31 cellular contexts compared by ENCODE assay signal in the genomic region with DNA sequence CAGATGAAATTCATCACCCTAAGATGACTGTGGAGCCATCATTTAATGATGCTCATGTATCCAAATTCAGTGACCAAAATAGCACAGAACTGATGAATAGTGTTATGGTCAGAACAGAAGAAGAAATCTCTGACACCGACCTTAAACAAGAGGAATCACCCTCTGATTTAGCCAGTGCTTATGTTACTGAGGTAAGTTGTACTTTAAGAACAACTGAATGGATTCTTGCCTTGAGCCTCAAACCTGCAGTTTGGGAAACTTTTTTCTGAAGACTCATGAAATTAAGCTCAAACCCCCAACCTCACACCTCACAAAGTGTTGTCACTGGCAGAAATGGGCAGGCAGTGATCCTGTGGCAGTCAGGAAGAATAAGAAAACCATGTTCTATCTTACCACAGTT. TPM values are rescaled to one million over a fixed set of nuclear protein-coding genes. Genes with fewer than 3 reads are reported as not detected.
DNase-seq lines count a peak whose midpoint lies in the region; ATAC-seq and TF ChIP-seq lines count a peak whose summit lies in the region.
"Had no signal": no experiment of that assay in that cellular context is flagged by ENCODE, and none has a peak within 500 bp of the region (broad histone marks: within the 10 kb centered on the region; RNA-seq: fewer than 3 reads in every experiment).

No MANE protein-coding gene starts in this region.

- intact Hi-C loops in activated CD4-positive, alpha-beta T cell treated with anti-CD3 and anti-CD28 coated beads for 36 hours (cut with DNase I, micrococcal nuclease): loop anchor here (1.0 to 5.0 kb wide), 2 partner anchors 7 to 43 kb away; no protein-coding TSS in a partner anchor
- intact Hi-C loops in CD8-positive, alpha-beta T cell (cut with DNase I, micrococcal nuclease): no loop called here
- intact Hi-C loops in activated CD4-positive, alpha-beta memory T cell treated with anti-CD3 and anti-CD28 coated beads for 36 hours (cut with micrococcal nuclease): no loop called here

- H3K36me3 ChIP-seq in CD8-positive, alpha-beta T cell (ENCODE audit: insufficient read depth, low read length): peaks cover 40% of the 10 kb centered on the region

- peaks cover 66% of the 10 kb centered on the region for H3K36me3 Mint-ChIP-seq in activated CD4-positive, alpha-beta T cell treated with anti-CD3 and anti-CD28 coated beads for 36 hours (ENCODE audit: low read depth)
- H3K36me3 Mint-ChIP-seq in CD8-positive, alpha-beta T cell: peaks cover 83% of the 10 kb centered on the region
- H3K36me3 Mint-ChIP-seq in activated CD4-positive, alpha-beta memory T cell treated with anti-CD3 and anti-CD28 coated beads for 36 hours: peaks cover 69% of the 10 kb centered on the region
- peaks cover 0 to 84% (median 14%) of the 10 kb centered on the region in 3 donors for H3K36me3 Mint-ChIP-seq in naive thymus-derived CD8-positive, alpha-beta T cell

- H3K4me1 ChIP-seq in CD8-positive, alpha-beta T cell (ENCODE audit: insufficient read depth, low read length): no peaks in the 10 kb centered on the region
- H3K4me1 ChIP-seq: ascending aorta, esophagus muscularis mucosa, foreskin keratinocyte, pancreas, suprapubic skin had no signal

- peak overlapping the region; percentile 60 for H3K27ac Mint-ChIP-seq in activated CD4-positive, alpha-beta T cell treated with anti-CD3 and anti-CD28 coated beads for 36 hours
- H3K27ac Mint-ChIP-seq in CD8-positive, alpha-beta T cell: peak overlapping the region; percentile 74
- peak overlapping the region; percentile 49 for H3K27ac Mint-ChIP-seq in activated CD4-positive, alpha-beta memory T cell treated with anti-CD3 and anti-CD28 coated beads for 36 hours
- H3K27ac Mint-ChIP-seq in naive thymus-derived CD8-positive, alpha-beta T cell: peak overlapping the region; percentile 16 to 87 (median 74)
- H3K27ac Mint-ChIP-seq: dendritic cell treated with granulocyte-macrophage colony-stimulating factor and Interleukin-4, amounts not matched to agents 40 ng/mL and 50 ng/mL, for 4 days had no signal

- H3K4me3 Mint-ChIP-seq in activated CD4-positive, alpha-beta T cell treated with anti-CD3 and anti-CD28 coated beads for 36 hours: no peak overlapping the region
- no peak overlapping the region for H3K4me3 Mint-ChIP-seq in CD8-positive, alpha-beta T cell
- no peak overlapping the region for H3K4me3 Mint-ChIP-seq in activated CD4-positive, alpha-beta memory T cell treated with anti-CD3 and anti-CD28 coated beads for 36 hours
- H3K4me3 Mint-ChIP-seq in naive thymus-derived CD8-positive, alpha-beta T cell: no peak overlapping the region
- H3K4me3 Mint-ChIP-seq: CD14-positive monocyte; dendritic cell treated with granulocyte-macrophage colony-stimulating factor and Interleukin-4, amounts not matched to agents 40 ng/mL and 50 ng/mL, for 4 days; neural crest cell had no signal

- CTCF ChIA-PET in activated CD4-positive, alpha-beta T cell treated with anti-CD3 and anti-CD28 coated beads for 36 hours (lab: Charles Lee): interaction anchor here (1.1 to 2.2 kb wide), 2 partner anchors 19 to 40 kb away, joined by 4 to 5 read pairs; no protein-coding TSS in a partner anchor
- CTCF ChIA-PET in CD8-positive, alpha-beta T cell (lab: Charles Lee): interaction anchor here (0.7 kb wide), 1 partner anchor 323 kb away, joined by 3 read pairs; no protein-coding TSS in a partner anchor
- CTCF ChIA-PET in activated CD4-positive, alpha-beta memory T cell treated with anti-CD3 and anti-CD28 coated beads for 36 hours (lab: Charles Lee): no interaction called here

- H3K9me3 ChIP-seq in CD8-positive, alpha-beta T cell (ENCODE audit: low read length): no peaks in the 10 kb centered on the region
- H3K9me3 ChIP-seq: ascending aorta, esophagus muscularis mucosa, heart left ventricle, lower lobe of right lung, mucosa of descending colon, pancreas, suprapubic skin had no signal

- no peak for TF ChIP-seq CTCF in CD8-positive, alpha-beta T cell (IDR thresholded peaks at IDR 0.05)
- no peak for TF ChIP-seq CTCF in GM13977 (IDR thresholded peaks at IDR 0.05; ENCODE audit: extremely low read depth, insufficient read depth, missing control alignments)

- no peaks in the 10 kb centered on the region for H3K27me3 ChIP-seq in CD8-positive, alpha-beta T cell (ENCODE audit: insufficient read depth, low read length)
- H3K27me3 ChIP-seq: ascending aorta, esophagus muscularis mucosa, foreskin keratinocyte, heart left ventricle, pancreas, suprapubic skin had no signal

- POLR2A ChIA-PET in activated CD4-positive, alpha-beta T cell treated with anti-CD3 and anti-CD28 coated beads for 36 hours (lab: Charles Lee): no interaction called here
- POLR2A ChIA-PET in CD8-positive, alpha-beta T cell (lab: Charles Lee): no interaction called here
- POLR2A ChIA-PET in activated CD4-positive, alpha-beta memory T cell treated with anti-CD3 and anti-CD28 coated beads for 36 hours (lab: Charles Lee): no interaction called here
- POLR2A ChIA-PET in naive thymus-derived CD8-positive, alpha-beta T cell (lab: Charles Lee): interaction anchor here (1.0 to 6.3 kb wide), 2 partner anchors 17 to 25 kb away, joined by 3 to 50 read pairs; a partner anchor contains a TSS

- no peak overlapping the region for H3K27ac ChIP-seq in CD8-positive, alpha-beta T cell (ENCODE audit: low read depth, low read length)
- H3K27ac ChIP-seq: 22Rv1, ascending aorta, esophagus muscularis mucosa, foreskin keratinocyte, heart left ventricle, lower lobe of right lung, pancreas, suprapubic skin, WERI-Rb-1 had no signal

- peaks cover 3% of the 10 kb centered on the region for H3K9me3 Mint-ChIP-seq in activated CD4-positive, alpha-beta T cell treated with anti-CD3 and anti-CD28 coated beads for 36 hours (ENCODE audit: low read depth)
- no peaks in the 10 kb centered on the region for H3K9me3 Mint-ChIP-seq in CD8-positive, alpha-beta T cell
- H3K9me3 Mint-ChIP-seq in activated CD4-positive, alpha-beta memory T cell treated with anti-CD3 and anti-CD28 coated beads for 36 hours: no peaks in the 10 kb centered on the region
- no peaks in the 10 kb centered on the region for H3K9me3 Mint-ChIP-seq in naive thymus-derived CD8-positive, alpha-beta T cell
- H3K9me3 Mint-ChIP-seq: CD14-positive monocyte; dendritic cell treated with granulocyte-macrophage colony-stimulating factor and Interleukin-4, amounts not matched to agents 40 ng/mL and 50 ng/mL, for 4 days; neural crest cell had no signal

- H3K27me3 Mint-ChIP-seq in activated CD4-positive, alpha-beta T cell treated with anti-CD3 and anti-CD28 coated beads for 36 hours: no peaks in the 10 kb centered on the region
- no peaks in the 10 kb centered on the region for H3K27me3 Mint-ChIP-seq in CD8-positive, alpha-beta T cell (ENCODE audit: low read depth)
- H3K27me3 Mint-ChIP-seq in activated CD4-positive, alpha-beta memory T cell treated with anti-CD3 and anti-CD28 coated beads for 36 hours: no peaks in the 10 kb centered on the region
- H3K27me3 Mint-ChIP-seq in naive thymus-derived CD8-positive, alpha-beta T cell: no peaks in the 10 kb centered on the region
- H3K27me3 Mint-ChIP-seq: dendritic cell treated with granulocyte-macrophage colony-stimulating factor and Interleukin-4, amounts not matched to agents 40 ng/mL and 50 ng/mL, for 4 days had no signal

- H3K4me1 Mint-ChIP-seq in activated CD4-positive, alpha-beta T cell treated with anti-CD3 and anti-CD28 coated beads for 36 hours: peaks cover 32% of the 10 kb centered on the region
- peaks cover 42% of the 10 kb centered on the region for H3K4me1 Mint-ChIP-seq in CD8-positive, alpha-beta T cell (ENCODE audit: low read depth)
- H3K4me1 Mint-ChIP-seq in activated CD4-positive, alpha-beta memory T cell treated with anti-CD3 and anti-CD28 coated beads for 36 hours (ENCODE audit: low read depth): peaks cover 33% of the 10 kb centered on the region
- H3K4me1 Mint-ChIP-seq in naive thymus-derived CD8-positive, alpha-beta T cell: peaks cover 21 to 47% (median 36%) of the 10 kb centered on the region in 4 donors
- H3K4me1 Mint-ChIP-seq: CD14-positive monocyte, neural crest cell had no signal

- no peak for ATAC-seq in activated CD4-positive, alpha-beta T cell treated with anti-CD3 and anti-CD28 coated beads for 36 hours
- ATAC-seq in CD8-positive, alpha-beta T cell: no peak
- peak in 1 of 2 donors; percentile 15 for ATAC-seq in naive thymus-derived CD8-positive, alpha-beta T cell
- ATAC-seq in GM21723 (IDR thresholded peaks at IDR 0.05; ENCODE audit: unreplicated experiment): no peak
- ATAC-seq: foreskin keratinocyte, heart left ventricle, mucosa of descending colon, Panc1, pancreas had no signal

- DNase-seq in activated CD4-positive, alpha-beta T cell treated with anti-CD3 and anti-CD28 coated beads for 36 hours: no peak
- DNase-seq in activated CD4-positive, alpha-beta T cell treated with anti-CD3 and anti-CD28 coated beads, Interleukin-2, amount 50 U/mL, for 1 hour: no peak
- no peak for DNase-seq in CD8-positive, alpha-beta T cell
- no peak for DNase-seq in activated CD4-positive, alpha-beta memory T cell treated with anti-CD3 and anti-CD28 coated beads for 36 hours
- no peak for DNase-seq in naive thymus-derived CD8-positive, alpha-beta T cell
- DNase-seq in G401 (ENCODE audit: low spot score): no peak
- DNase-seq in GM13977 (ENCODE audit: low spot score): no peak
- DNase-seq: foreskin keratinocyte, HCEC 1CT, heart left ventricle, kidney glomerular epithelial cell, lower lobe of right lung, mucosa of descending colon, NCI-H1105 treated with DMSO at 0.1 percent for 48 hours, NCI-H2029 treated with DMSO at 0.1 percent for 48 hours, NCI-H2227 treated with DMSO at 0.1 percent for 48 hours, NCI-H526 treated with DMSO at 0.1 percent for 48 hours, pancreas, SHP77 treated with DMSO at 0.1 percent for 48 hours, SW 1271, T-helper 9 cell, WERI-Rb-1 had no signal

- H3K4me3 ChIP-seq in CD8-positive, alpha-beta T cell (ENCODE audit: low read depth, low read length): no peak overlapping the region
- H3K4me3 ChIP-seq: ascending aorta, esophagus muscularis mucosa, heart left ventricle, lower lobe of right lung, mucosa of descending colon, pancreas, suprapubic skin had no signal

- in situ Hi-C loops in G401 (cut with HindIII; ENCODE audit: low sequenced_read_pairs) (no loop called here), GM13977 (cut with MboI; ENCODE audit: low pct_unique_long_range_greater_than_20kb, low sequenced_read_pairs, unreplicated experiment) (no loop called here)

RNA-seq across cellular contexts. Expression of a gene that starts 25.6 kb away (rescaled TPM):
- total RNA-seq in activated CD4-positive, alpha-beta T cell treated with anti-CD3 and anti-CD28 coated beads for 36 hours: 10 to 100 TPM; 44.1 to 46.9 TPM
- 100 to 1,000 TPM; 122 to 124 TPM for total RNA-seq in CD8-positive, alpha-beta T cell
- 10 to 100 TPM; 44.7 to 47.8 TPM for total RNA-seq in activated CD4-positive, alpha-beta memory T cell treated with anti-CD3 and anti-CD28 coated beads for 36 hours
- total RNA-seq in naive thymus-derived CD8-positive, alpha-beta T cell: 100 to 1,000 TPM; 136 to 138 TPM
- polyA plus RNA-seq in naive thymus-derived CD8-positive, alpha-beta T cell: 10 to 100 TPM; 79.3 to 89.5 (median 82.0) TPM
- 57.4 and 73.8 TPM in 2 replicates for total RNA-seq in G401 (2014; rRNA removed; shearing (Covaris generic))

RNA-seq across cellular contexts. Expression of a gene that starts 41.7 kb away (rescaled TPM):
- 10 to 100 TPM; 60.4 to 64.9 TPM for total RNA-seq in activated CD4-positive, alpha-beta T cell treated with anti-CD3 and anti-CD28 coated beads for 36 hours
- 100 to 1,000 TPM in 1 of 2 experiments, 10 to 100 TPM in 1; 97.9 to 103 TPM for total RNA-seq in CD8-positive, alpha-beta T cell
- 10 to 100 TPM; 62.7 to 71.1 TPM for total RNA-seq in activated CD4-positive, alpha-beta memory T cell treated with anti-CD3 and anti-CD28 coated beads for 36 hours
- total RNA-seq in naive thymus-derived CD8-positive, alpha-beta T cell: 100 to 1,000 TPM; 175 to 181 TPM
- polyA plus RNA-seq in naive thymus-derived CD8-positive, alpha-beta T cell: 10 to 100 TPM; 22.2 to 33.5 (median 23.2) TPM
- total RNA-seq in G401 (2014; rRNA removed; shearing (Covaris generic)): 39.3 and 44.7 TPM in 2 replicates

Comparison
In these comparisons a context has a peak if more than half of its experiments do, and no peak if none do; other contexts are left out.
1. intact Hi-C loops: an anchor here in activated CD4-positive, alpha-beta T cell treated with anti-CD3 and anti-CD28 coated beads for 36 hours (1.0 to 5.0 kb wide); none called in CD8-positive, alpha-beta T cell and activated CD4-positive, alpha-beta memory T cell treated with anti-CD3 and anti-CD28 coated beads for 36 hours.